Comparison of ENCODE assay signal across 32 cellular contexts in genomic region chr1:241674805-241675384, GRCh38. TPM values are rescaled to one million over a fixed set of nuclear protein-coding genes. Genes with fewer than 3 reads are reported as not detected.
"Had no signal": no experiment of that assay in that cellular context is flagged by ENCODE, and none has a peak within 500 bp of the region (broad histone marks: within the 10 kb centered on the region; RNA-seq: fewer than 3 reads in every experiment).

No MANE protein-coding gene starts in this region.

- H3K36me3 ChIP-seq: gastrocnemius medialis, neural progenitor cell, stomach, thyroid gland, vagina had no signal

- H3K27ac ChIP-seq: gastrocnemius medialis, neural progenitor cell, parathyroid adenoma, stomach, thyroid gland, vagina had no signal

- H3K9me3 Mint-ChIP-seq: mesothelial cell of epicardium; nephron; stimulated activated effector memory CD8-positive, alpha-beta T cell treated with anti-CD3 and anti-CD28 coated beads, Interleukin-12 subunit alpha, Interleukin-12 subunit beta, amount 100 ng/mL, for 72 hours had no signal

- H3K4me2 ChIP-seq: neural progenitor cell, smooth muscle cell had no signal

- ATAC-seq: gastrocnemius medialis; mucosa of descending colon; sciatic nerve; stimulated activated effector memory CD8-positive, alpha-beta T cell treated with anti-CD3 and anti-CD28 coated beads, Interleukin-12 subunit alpha, Interleukin-12 subunit beta, amount 100 ng/mL, for 72 hours had no signal

- H3K4me1 ChIP-seq: gastrocnemius medialis, parathyroid adenoma, stomach, thyroid gland, vagina had no signal

- H3K79me2 ChIP-seq: parathyroid adenoma had no signal

- FAIRE-seq: keratinocyte had no signal

- H3K4me3 ChIP-seq: gastrocnemius medialis, lung, mucosa of descending colon, neural progenitor cell, smooth muscle cell, stomach, thyroid gland, vagina had no signal

- H3K9ac ChIP-seq: neural progenitor cell, parathyroid adenoma had no signal

- DNase-seq: cortex of kidney; foreskin fibroblast; gastrocnemius medialis; head of caudate nucleus; mesenchymal stem cell; mucosa of descending colon; naive B cell; stimulated activated CD4-positive, alpha-beta T cell treated with anti-CD3 and anti-CD28 coated beads, Interleukin-12 subunit alpha, Interleukin-12 subunit beta, amount 100 ng/mL, for 4 hours; stimulated activated CD4-positive, alpha-beta T cell treated with anti-CD3 and anti-CD28 coated beads, Interleukin-1b, Interleukin-23, amount 100 ng/mL, for 48 hours; stimulated activated CD4-positive, alpha-beta T cell treated with anti-CD3 and anti-CD28 coated beads, Interleukin-4, amount 100 ng/mL, for 24 hours; stimulated activated naive CD4-positive, alpha-beta T cell treated with Interleukin-2 at 50 U/mL for 16 hours; stomach; thyroid gland; trophoblast cell had no signal

- H3K4me3 Mint-ChIP-seq: mesothelial cell of epicardium; naive B cell; nephron; neural progenitor cell; stimulated activated effector memory CD8-positive, alpha-beta T cell treated with anti-CD3 and anti-CD28 coated beads, Interleukin-12 subunit alpha, Interleukin-12 subunit beta, amount 100 ng/mL, for 72 hours had no signal

- H3K4me1 Mint-ChIP-seq: mesothelial cell of epicardium, nephron had no signal

- H3K27ac Mint-ChIP-seq: mesothelial cell of epicardium; nephron; neural progenitor cell; progenitor cell of endocrine pancreas; stimulated activated effector memory CD8-positive, alpha-beta T cell treated with anti-CD3 and anti-CD28 coated beads, Interleukin-12 subunit alpha, Interleukin-12 subunit beta, amount 100 ng/mL, for 72 hours had no signal

- H3K36me3 Mint-ChIP-seq: mesothelial cell of epicardium, naive B cell, neural progenitor cell had no signal

- H2AFZ ChIP-seq: neural progenitor cell, parathyroid adenoma had no signal

- H3K9me3 ChIP-seq: gastrocnemius medialis, mucosa of descending colon, stomach, thyroid gland, vagina had no signal

- H3K27me3 ChIP-seq: gastrocnemius medialis, neural progenitor cell, stomach, thyroid gland, vagina had no signal

RNA-seq across cellular contexts. Expression of gene WDR64, which starts 22.8 kb away (rescaled TPM):
- total RNA-seq: dermis microvascular lymphatic vessel endothelial cell, glomerular endothelial cell, lung, mesothelial cell of epicardium, osteoblast, sciatic nerve, smooth muscle cell, stomach, subcutaneous adipose tissue, temporal lobe, thyroid gland, ureter, vagina had no signal
- polyA plus RNA-seq: esophagus, keratinocyte, lung, smooth muscle cell had no signal
